Comparison of ENCODE assay signal across 10 cellular contexts in genomic region chr1:193120604-193121166, GRCh38. TPM values are rescaled to one million over a fixed set of nuclear protein-coding genes. Genes with fewer than 3 reads are reported as not detected.
DNase-seq lines count a peak whose midpoint lies in the region; ATAC-seq and TF ChIP-seq lines count a peak whose summit lies in the region.
"Had no signal": no experiment of that assay in that cellular context is flagged by ENCODE, and none has a peak within 500 bp of the region (broad histone marks: within the 10 kb centered on the region; RNA-seq: fewer than 3 reads in every experiment).

No MANE protein-coding gene starts in this region.

- TF ChIP-seq CTCF in Calu3 (IDR thresholded peaks at IDR 0.05; ENCODE audit: unreplicated experiment) (no peak), osteocyte (IDR thresholded peaks at IDR 0.05) (no peak)

- DNase-seq in Calu3, result no peak
- no peak for DNase-seq in Karpas-422
- no peak for DNase-seq in osteocyte (ENCODE audit: extremely low spot score, unreplicated experiment)
- DNase-seq in HAP-1 (ENCODE audit: low spot score in 2 of 2), result no peak
- no peak for DNase-seq in NCI-H2107 treated with DMSO at 0.1 percent for 48 hours (lab: John Stamatoyannopoulos, UW; ENCODE audit: unreplicated experiment)
- DNase-seq: kidney glomerular epithelial cell had no signal

- peak overlapping the region; percentile 87; the same call in 1 of the 2 replicates for H3K9ac ChIP-seq in Karpas-422 (ENCODE audit: low read length)
- H3K9ac ChIP-seq in duodenal mucosa (ENCODE audit: low read depth in 1 of 2, low read length in 2 of 2), result no peak overlapping the region

- intact Hi-C loops in Calu3 (cut with micrococcal nuclease; ENCODE audit: unreplicated experiment), result loop anchor here (5.0 kb wide), 3 partner anchors 58 to 648 kb away; partner anchors contain the start of gene RGS2

- BruUV-seq in Calu3 (replicated peaks; lab: Mats Ljungman, UMichigan), result no TSS peak

- no peak overlapping the region for H3K27ac ChIP-seq in Karpas-422 (ENCODE audit: low read length)
- no peak overlapping the region for H3K27ac ChIP-seq in duodenal mucosa (ENCODE audit: low read depth, low read length)

- peaks cover 25% of the 10 kb centered on the region for H3K4me1 ChIP-seq in Karpas-422 (ENCODE audit: low read length)
- peaks cover 21 to 27% of the 10 kb centered on the region in 2 donors for H3K4me1 ChIP-seq in duodenal mucosa (ENCODE audit: control insufficient read depth in 1 of 2, insufficient read depth in 2 of 2, low read length in 2 of 2)
- peaks cover 13% of the 10 kb centered on the region for H3K4me1 ChIP-seq in HAP-1

- H3K36me3 Mint-ChIP-seq in Calu3 (ENCODE audit: insufficient read depth, unreplicated experiment) (peaks cover 39% of the 10 kb centered on the region), osteocyte (ENCODE audit: unreplicated experiment) (peaks cover 7% of the 10 kb centered on the region)

- ATAC-seq in GM18870 (IDR thresholded peaks at IDR 0.05; ENCODE audit: unreplicated experiment) (no peak), GM19452 (IDR thresholded peaks at IDR 0.05; ENCODE audit: unreplicated experiment) (no peak)

- H3K9me3 ChIP-seq in Karpas-422 (ENCODE audit: low read length), result no peaks in the 10 kb centered on the region
- no peaks in the 10 kb centered on the region for H3K9me3 ChIP-seq in duodenal mucosa (ENCODE audit: control insufficient read depth in 1 of 2, low read length in 2 of 2)
- H3K9me3 ChIP-seq in HAP-1, result no peaks in the 10 kb centered on the region
- H3K9me3 ChIP-seq: ascending aorta had no signal

- peaks cover 10% of the 10 kb centered on the region; the same call in 1 of the 2 replicates for H4K20me1 ChIP-seq in Karpas-422 (ENCODE audit: insufficient read depth, low read depth, low read length)

- H2AFZ ChIP-seq in Karpas-422 (ENCODE audit: low read length), result no peak overlapping the region

- H3K36me3 ChIP-seq in Karpas-422 (ENCODE audit: insufficient read depth, low read length) (peaks cover 14% of the 10 kb centered on the region; the same call in 1 of the 2 replicates), duodenal mucosa (ENCODE audit: control insufficient read depth in 1 of 2, insufficient read depth in 2 of 2, low read length in 2 of 2) (peaks cover 0 to 6% of the 10 kb centered on the region in 2 donors), HAP-1 (replicated peaks) (peaks cover 3% of the 10 kb centered on the region; the same call in 1 of the 2 replicates)

- H3K27me3 Mint-ChIP-seq in Calu3 (ENCODE audit: unreplicated experiment) (no peaks in the 10 kb centered on the region), osteocyte (ENCODE audit: unreplicated experiment) (no peaks in the 10 kb centered on the region)

- H3K4me3 ChIP-seq in Karpas-422 (ENCODE audit: low read length) (peak overlapping the region; percentile 84), duodenal mucosa (ENCODE audit: low read depth in 1 of 2, low read length in 2 of 2) (peak overlapping the region; percentile 87 to 98), HAP-1 (no peak overlapping the region)

- in situ Hi-C loops in HAP-1 (cut with MboI; ENCODE audit: low sequenced_read_pairs), result no loop called here

- CTCF ChIA-PET in Calu3 (lab: Charles Lee), result interaction anchor here (0.6 kb wide), 1 partner anchor 22 kb away, joined by 6 read pairs; no protein-coding TSS in a partner anchor

- H3K4me2 ChIP-seq in Karpas-422 (ENCODE audit: low read depth, low read length, poor library complexity, severe bottlenecking), result peak overlapping the region; percentile 92

- H3K4me3 Mint-ChIP-seq in Calu3 (ENCODE audit: low read depth, unreplicated experiment), result peak overlapping the region; percentile 80
- H3K4me3 Mint-ChIP-seq in osteocyte (ENCODE audit: unreplicated experiment), result peak overlapping the region; percentile 97

- H3K27me3 ChIP-seq in Karpas-422 (ENCODE audit: low read length), result no peaks in the 10 kb centered on the region
- no peaks in the 10 kb centered on the region for H3K27me3 ChIP-seq in duodenal mucosa (ENCODE audit: control insufficient read depth in 1 of 2, insufficient read depth in 2 of 2, low read length in 2 of 2)
- H3K27me3 ChIP-seq in HAP-1 (ENCODE audit: low read depth), result no peaks in the 10 kb centered on the region; the same call in 1 of the 2 replicates
- H3K27me3 ChIP-seq: ascending aorta had no signal

- H3K4me1 Mint-ChIP-seq in Calu3 (ENCODE audit: low read depth, unreplicated experiment) (peaks cover 33% of the 10 kb centered on the region), osteocyte (ENCODE audit: unreplicated experiment) (peaks cover 36% of the 10 kb centered on the region)

- H3K79me2 ChIP-seq in Karpas-422 (ENCODE audit: low read length), result peaks cover 35% of the 10 kb centered on the region

- no peaks in the 10 kb centered on the region for H3K9me2 ChIP-seq in Karpas-422 (replicated peaks; ENCODE audit: insufficient read depth, low read length)

- peak overlapping the region; percentile 84 for H3K27ac Mint-ChIP-seq in Calu3 (ENCODE audit: unreplicated experiment)
- no peak overlapping the region for H3K27ac Mint-ChIP-seq in osteocyte (ENCODE audit: unreplicated experiment)

- H3K9me3 Mint-ChIP-seq in Calu3 (ENCODE audit: low read depth, unreplicated experiment) (no peaks in the 10 kb centered on the region), osteocyte (ENCODE audit: unreplicated experiment) (no peaks in the 10 kb centered on the region)

RNA-seq across cellular contexts. Expression of gene CDC73, which starts 1.1 kb away (rescaled TPM):
- total RNA-seq in Calu3 (2022) (70.7 and 75.2 TPM in 2 replicates), osteocyte (69.5 and 73.3 TPM in 2 replicates)
- 21.1 and 37.9 TPM in 2 replicates for total RNA-seq in Karpas-422 (2014; rRNA removed; shearing (Covaris generic); ENCODE audit: low replicate concordance)

RNA-seq across cellular contexts. Expression of gene GLRX2, which starts 15.5 kb away (rescaled TPM):
- 25.7 and 27.4 TPM in 2 replicates for total RNA-seq in Calu3 (2022)
- 13.3 and 30.9 TPM in 2 replicates for total RNA-seq in Karpas-422 (2014; rRNA removed; shearing (Covaris generic); ENCODE audit: low replicate concordance)
- 22.7 and 24.3 TPM in 2 replicates for total RNA-seq in osteocyte
